In genomic region chr19:33248553-33248953, GRCh38 we compare ENCODE assay signal across 2 cellular contexts.
TF ChIP-seq lines count a peak whose summit lies in the region.

No MANE protein-coding gene starts in this region.

TF ChIP-seq in WTC11, 78 proteins besides CTCF, POLR2A, EP300 and RAD21:
- no peak for TF ChIP-seq ZNF263 (CRISPR knock-in tag; IDR thresholded peaks at IDR 0.05; ENCODE audit: low read depth)
- TF ChIP-seq SMAD4 (CRISPR knock-in tag; IDR thresholded peaks at IDR 0.05) = no peak
- TF ChIP-seq MAX (CRISPR knock-in tag; IDR thresholded peaks at IDR 0.05) = no peak
- TF ChIP-seq RORB (CRISPR knock-in tag; IDR thresholded peaks at IDR 0.05) = no peak
- no peak for TF ChIP-seq STAT6 (CRISPR knock-in tag; conservative IDR thresholded peaks at IDR 0.05; ENCODE audit: low read depth)
- peak; percentile 76 for TF ChIP-seq GABPB1 (CRISPR knock-in tag; IDR thresholded peaks at IDR 0.05)

TF ChIP-seq in HepG2, 621 proteins besides CTCF, POLR2A, EP300 and RAD21 (continues in another document):
- TF ChIP-seq TCF12 (IDR thresholded peaks at IDR 0.05) (no peak), TCF12 (CRISPR knock-in tag; IDR thresholded peaks at IDR 0.05) (0 out of 2 replicates have a peak, but pooled peaks have one; percentile 52), EEA1 (CRISPR knock-in tag; IDR thresholded peaks at IDR 0.05; ENCODE audit: borderline replicate concordance) (no peak), ZNF205 (CRISPR knock-in tag; IDR thresholded peaks at IDR 0.05) (no peak), CREM (IDR thresholded peaks at IDR 0.05) (peak; percentile 59), CREM (CRISPR knock-in tag; IDR thresholded peaks at IDR 0.05) (no peak), ARNTL (CRISPR knock-in tag; IDR thresholded peaks at IDR 0.05) (0 out of 2 replicates have a peak, but pooled peaks have one; percentile 38), TEAD3 (CRISPR knock-in tag; optimal IDR thresholded peaks at IDR 0.05; ENCODE audit: borderline replicate concordance) (peak; percentile 58), ZNF3 (CRISPR knock-in tag; IDR thresholded peaks at IDR 0.05) (no peak), ATF4 (CRISPR knock-in tag; IDR thresholded peaks at IDR 0.05) (peak in 1 of 2 experiments; percentile 75; a peak in 2 of 4 replicates), ZMYM3 (CRISPR knock-in tag; IDR thresholded peaks at IDR 0.05) (no peak), CREB1 (IDR thresholded peaks at IDR 0.05) (peak; percentile 47), CREB1 (CRISPR knock-in tag; IDR thresholded peaks at IDR 0.05) (peak; percentile 72; the same call in 1 of the 2 replicates), NR2F1 (CRISPR knock-in tag; IDR thresholded peaks at IDR 0.05) (peak; percentile 93 to 96), ZSCAN20 (CRISPR knock-in tag; IDR thresholded peaks at IDR 0.05; ENCODE audit: borderline replicate concordance) (no peak), TSC22D2 (CRISPR knock-in tag; IDR thresholded peaks at IDR 0.05; ENCODE audit: borderline replicate concordance) (no peak), NCOR1 (IDR thresholded peaks at IDR 0.05; ENCODE audit: borderline replicate concordance, low read length) (peak; percentile 54; the same call in 1 of the 2 replicates), PHB2 (IDR thresholded peaks at IDR 0.05; ENCODE audit: partially characterized antibody) (no peak), AKAP8 (CRISPR knock-in tag; IDR thresholded peaks at IDR 0.05) (peak; percentile 36; the same call in 1 of the 2 replicates), PREB (CRISPR knock-in tag; IDR thresholded peaks at IDR 0.05) (no peak), SP5 (CRISPR knock-in tag; IDR thresholded peaks at IDR 0.05; ENCODE audit: borderline replicate concordance, low read depth) (no peak), RFXANK (CRISPR knock-in tag; IDR thresholded peaks at IDR 0.05) (no peak), IRF2 (CRISPR knock-in tag; IDR thresholded peaks at IDR 0.05) (peak; percentile 9; the same call in 1 of the 2 replicates), MTA1 (CRISPR knock-in tag; IDR thresholded peaks at IDR 0.05; ENCODE audit: borderline replicate concordance) (peak; percentile 96), ZFP36L1 (CRISPR knock-in tag; IDR thresholded peaks at IDR 0.05) (no peak), TEAD2 (CRISPR knock-in tag; IDR thresholded peaks at IDR 0.05) (no peak), ZNF350 (CRISPR knock-in tag; IDR thresholded peaks at IDR 0.05; ENCODE audit: borderline replicate concordance, low read depth) (no peak), PHF20 (CRISPR knock-in tag; IDR thresholded peaks at IDR 0.05) (no peak), ZNF704 (CRISPR knock-in tag; IDR thresholded peaks at IDR 0.05; ENCODE audit: borderline replicate concordance) (no peak), ZNF670 (CRISPR knock-in tag; IDR thresholded peaks at IDR 0.05; ENCODE audit: borderline replicate concordance) (no peak), SRSF4 (IDR thresholded peaks at IDR 0.05; ENCODE audit: low read depth, low read length, poor library complexity, severe bottlenecking) (no peak), HNF1B (CRISPR knock-in tag; IDR thresholded peaks at IDR 0.05) (0 out of 2 replicates have a peak, but pooled peaks have one; percentile 24), ATF7 (IDR thresholded peaks at IDR 0.05) (no peak), ATF7 (CRISPR knock-in tag; IDR thresholded peaks at IDR 0.05) (peak; percentile 70), KDM5B (CRISPR knock-in tag; IDR thresholded peaks at IDR 0.05; ENCODE audit: borderline replicate concordance) (no peak), TAF1 (CRISPR knock-in tag; IDR thresholded peaks at IDR 0.05) (peak; percentile 19; the same call in 1 of the 2 replicates), THAP11 (CRISPR knock-in tag; IDR thresholded peaks at IDR 0.05) (peak; percentile 34; the same call in 1 of the 2 replicates), SOX13 (IDR thresholded peaks at IDR 0.05) (no peak), SOX13 (CRISPR knock-in tag; conservative IDR thresholded peaks at IDR 0.05 in 1 of 2, IDR thresholded peaks at IDR 0.05 in 1 of 2) (peak in 1 of 2 experiments; percentile 30; a peak in 1 of 4 replicates), FUBP1 (CRISPR knock-in tag; IDR thresholded peaks at IDR 0.05; ENCODE audit: borderline replicate concordance) (no peak), PRPF4 (IDR thresholded peaks at IDR 0.05; ENCODE audit: low read depth, low read length, poor library complexity, severe bottlenecking) (no peak), TBX2 (CRISPR knock-in tag; IDR thresholded peaks at IDR 0.05; ENCODE audit: borderline replicate concordance) (0 out of 2 replicates have a peak, but pooled peaks have one; percentile 21), MYPOP (CRISPR knock-in tag; IDR thresholded peaks at IDR 0.05) (no peak), IKZF1 (IDR thresholded peaks at IDR 0.05) (no peak), GATA4 (IDR thresholded peaks at IDR 0.05; ENCODE audit: borderline replicate concordance, low read depth) (no peak), MXD3 (CRISPR knock-in tag; IDR thresholded peaks at IDR 0.05) (no peak), MTA3 (CRISPR knock-in tag; IDR thresholded peaks at IDR 0.05) (no peak)
- TF ChIP-seq, protein P1, sequence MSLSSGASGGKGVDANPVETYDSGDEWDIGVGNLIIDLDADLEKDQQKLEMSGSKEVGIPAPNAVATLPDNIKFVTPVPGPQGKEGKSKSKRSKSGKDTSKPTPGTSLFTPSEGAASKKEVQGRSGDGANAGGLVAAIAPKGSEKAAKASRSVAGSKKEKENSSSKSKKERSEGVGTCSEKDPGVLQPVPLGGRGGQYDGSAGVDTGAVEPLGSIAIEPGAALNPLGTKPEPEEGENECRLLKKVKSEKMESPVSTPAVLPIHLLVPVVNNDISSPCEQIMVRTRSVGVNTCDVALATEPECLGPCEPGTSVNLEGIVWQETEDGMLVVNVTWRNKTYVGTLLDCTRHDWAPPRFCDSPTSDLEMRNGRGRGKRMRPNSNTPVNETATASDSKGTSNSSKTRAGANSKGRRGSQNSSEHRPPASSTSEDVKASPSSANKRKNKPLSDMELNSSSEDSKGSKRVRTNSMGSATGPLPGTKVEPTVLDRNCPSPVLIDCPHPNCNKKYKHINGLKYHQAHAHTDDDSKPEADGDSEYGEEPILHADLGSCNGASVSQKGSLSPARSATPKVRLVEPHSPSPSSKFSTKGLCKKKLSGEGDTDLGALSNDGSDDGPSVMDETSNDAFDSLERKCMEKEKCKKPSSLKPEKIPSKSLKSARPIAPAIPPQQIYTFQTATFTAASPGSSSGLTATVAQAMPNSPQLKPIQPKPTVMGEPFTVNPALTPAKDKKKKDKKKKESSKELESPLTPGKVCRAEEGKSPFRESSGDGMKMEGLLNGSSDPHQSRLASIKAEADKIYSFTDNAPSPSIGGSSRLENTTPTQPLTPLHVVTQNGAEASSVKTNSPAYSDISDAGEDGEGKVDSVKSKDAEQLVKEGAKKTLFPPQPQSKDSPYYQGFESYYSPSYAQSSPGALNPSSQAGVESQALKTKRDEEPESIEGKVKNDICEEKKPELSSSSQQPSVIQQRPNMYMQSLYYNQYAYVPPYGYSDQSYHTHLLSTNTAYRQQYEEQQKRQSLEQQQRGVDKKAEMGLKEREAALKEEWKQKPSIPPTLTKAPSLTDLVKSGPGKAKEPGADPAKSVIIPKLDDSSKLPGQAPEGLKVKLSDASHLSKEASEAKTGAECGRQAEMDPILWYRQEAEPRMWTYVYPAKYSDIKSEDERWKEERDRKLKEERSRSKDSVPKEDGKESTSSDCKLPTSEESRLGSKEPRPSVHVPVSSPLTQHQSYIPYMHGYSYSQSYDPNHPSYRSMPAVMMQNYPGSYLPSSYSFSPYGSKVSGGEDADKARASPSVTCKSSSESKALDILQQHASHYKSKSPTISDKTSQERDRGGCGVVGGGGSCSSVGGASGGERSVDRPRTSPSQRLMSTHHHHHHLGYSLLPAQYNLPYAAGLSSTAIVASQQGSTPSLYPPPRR (CRISPR knock-in tag; IDR thresholded peaks at IDR 0.05; ENCODE audit: borderline replicate concordance) = peak; percentile 66
- TF ChIP-seq, protein P2, sequence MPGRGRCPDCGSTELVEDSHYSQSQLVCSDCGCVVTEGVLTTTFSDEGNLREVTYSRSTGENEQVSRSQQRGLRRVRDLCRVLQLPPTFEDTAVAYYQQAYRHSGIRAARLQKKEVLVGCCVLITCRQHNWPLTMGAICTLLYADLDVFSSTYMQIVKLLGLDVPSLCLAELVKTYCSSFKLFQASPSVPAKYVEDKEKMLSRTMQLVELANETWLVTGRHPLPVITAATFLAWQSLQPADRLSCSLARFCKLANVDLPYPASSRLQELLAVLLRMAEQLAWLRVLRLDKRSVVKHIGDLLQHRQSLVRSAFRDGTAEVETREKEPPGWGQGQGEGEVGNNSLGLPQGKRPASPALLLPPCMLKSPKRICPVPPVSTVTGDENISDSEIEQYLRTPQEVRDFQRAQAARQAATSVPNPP (CRISPR knock-in tag; IDR thresholded peaks at IDR 0.05) = no peak
- TF ChIP-seq, protein P3, sequence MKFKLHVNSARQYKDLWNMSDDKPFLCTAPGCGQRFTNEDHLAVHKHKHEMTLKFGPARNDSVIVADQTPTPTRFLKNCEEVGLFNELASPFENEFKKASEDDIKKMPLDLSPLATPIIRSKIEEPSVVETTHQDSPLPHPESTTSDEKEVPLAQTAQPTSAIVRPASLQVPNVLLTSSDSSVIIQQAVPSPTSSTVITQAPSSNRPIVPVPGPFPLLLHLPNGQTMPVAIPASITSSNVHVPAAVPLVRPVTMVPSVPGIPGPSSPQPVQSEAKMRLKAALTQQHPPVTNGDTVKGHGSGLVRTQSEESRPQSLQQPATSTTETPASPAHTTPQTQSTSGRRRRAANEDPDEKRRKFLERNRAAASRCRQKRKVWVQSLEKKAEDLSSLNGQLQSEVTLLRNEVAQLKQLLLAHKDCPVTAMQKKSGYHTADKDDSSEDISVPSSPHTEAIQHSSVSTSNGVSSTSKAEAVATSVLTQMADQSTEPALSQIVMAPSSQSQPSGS (CRISPR knock-in tag; IDR thresholded peaks at IDR 0.05) = peak; percentile 51; the same call in 1 of the 2 replicates
